8 cellular contexts compared by ENCODE assay signal in genomic region chr6:31665501-31666336, GRCh38. TPM values are rescaled to one million over a fixed set of nuclear protein-coding genes. Genes with fewer than 3 reads are reported as not detected.
A peak's percentile ranks its signal among the peaks of the same experiment; 100 is the strongest.
DNase-seq lines count a peak whose midpoint lies in the region; ATAC-seq lines count a peak whose summit lies in the region.

CSNK2B (plus strand) TSS chr6:31666080; CDS start chr6:31666832, 752 bp downstream.

- H3K4me1 ChIP-seq in mucosa of rectum (ENCODE audit: control insufficient read depth in 2 of 2, insufficient read depth in 2 of 2, low read length in 2 of 2), result peaks cover 21 to 31% of the 10 kb centered on the region in 2 donors

- H3K27ac ChIP-seq in epithelial cell of prostate (peak within 1 kb of the TSS; percentile 89), mucosa of rectum (ENCODE audit: low read depth in 2 of 2, low read length in 2 of 2) (peak within 1 kb of the TSS; percentile 98 to 99)

- H3K9me3 Mint-ChIP-seq in IgD-negative memory B cell, result no peaks in the 10 kb centered on the region

- DNase-seq in DMS114 treated with DMSO at 0.1 percent for 48 hours (lab: John Stamatoyannopoulos, UW; ENCODE audit: unreplicated experiment) (peak; percentile 99), OCI-M2 (lab: John Stamatoyannopoulos, UW; ENCODE audit: unreplicated experiment) (peak; percentile 93), activated T-cell treated with anti-CD3 and anti-CD28 coated beads for 4 hours (peak; percentile 95), epithelial cell of prostate (ENCODE audit: low read depth, low spot score) (peak; percentile 93)
- peak; percentile 98 for DNase-seq in stimulated activated CD8-positive, alpha-beta memory T cell treated with anti-CD3 and anti-CD28 coated beads, Interleukin-4, amount 100 ng/mL, for 48 hours

- peaks cover 36 to 48% of the 10 kb centered on the region in 2 donors for H3K36me3 ChIP-seq in mucosa of rectum (ENCODE audit: control insufficient read depth in 2 of 2, insufficient read depth in 2 of 2, low read length in 2 of 2)

- H3K36me3 Mint-ChIP-seq in IgD-negative memory B cell, result no peaks in the 10 kb centered on the region

- peaks cover 21 to 50% (median 33%) of the 10 kb centered on the region in 3 donors for H3K4me1 Mint-ChIP-seq in IgD-negative memory B cell

- peaks cover 1% of the 10 kb centered on the region for H3K27me3 Mint-ChIP-seq in IgD-negative memory B cell

- peak within 1 kb of the TSS; percentile 92 to 99 (median 98) for H3K27ac Mint-ChIP-seq in IgD-negative memory B cell

- ATAC-seq in GM21529 (IDR thresholded peaks at IDR 0.05; ENCODE audit: unreplicated experiment), result peak; percentile 66

- no peaks in the 10 kb centered on the region for H3K27me3 ChIP-seq in mucosa of rectum (ENCODE audit: control insufficient read depth in 2 of 2, insufficient read depth in 2 of 2, low read length in 2 of 2)

- no peaks in the 10 kb centered on the region for H3K9me3 ChIP-seq in mucosa of rectum (ENCODE audit: control insufficient read depth in 2 of 2, low read length in 2 of 2)

- peak within 1 kb of the TSS; percentile 95 to 98 for H3K9ac ChIP-seq in mucosa of rectum (ENCODE audit: low read depth in 1 of 2, low read length in 2 of 2)

- peak within 1 kb of the TSS; percentile 92 to 98 (median 94) for H3K4me3 Mint-ChIP-seq in IgD-negative memory B cell

- H3K4me3 ChIP-seq in mucosa of rectum (ENCODE audit: low read length in 2 of 2), result peak within 1 kb of the TSS; percentile 88 to 95

RNA-seq across cellular contexts. Expression of gene CSNK2B, which starts in this region (rescaled TPM):
- 268 TPM for polyA plus RNA-seq in IgD-negative memory B cell

Comparison
In these comparisons a context has a peak if more than half of its experiments do, and no peak if none do; other contexts are left out.
1. Peak in every context shown above with its lines: DNase-seq, ATAC-seq, H3K4me3 ChIP-seq and H3K27ac ChIP-seq.